In genomic region chr7:73593207-73594045, GRCh38 we compare ENCODE assay signal across 1 cellular context.
TF ChIP-seq lines count a peak whose summit lies in the region.

No MANE protein-coding gene starts in this region.

TF ChIP-seq in SK-N-SH treated with all-trans-retinoic acid at 6 μM for 48 hours, 23 proteins besides CTCF, POLR2A, EP300 and RAD21 (continued from another document):
- no peak for TF ChIP-seq CREB5 (CRISPR knock-in tag; IDR thresholded peaks at IDR 0.05; ENCODE audit: low read depth)
